ENCODE assay signal across 8 cellular contexts in the genomic region with DNA sequence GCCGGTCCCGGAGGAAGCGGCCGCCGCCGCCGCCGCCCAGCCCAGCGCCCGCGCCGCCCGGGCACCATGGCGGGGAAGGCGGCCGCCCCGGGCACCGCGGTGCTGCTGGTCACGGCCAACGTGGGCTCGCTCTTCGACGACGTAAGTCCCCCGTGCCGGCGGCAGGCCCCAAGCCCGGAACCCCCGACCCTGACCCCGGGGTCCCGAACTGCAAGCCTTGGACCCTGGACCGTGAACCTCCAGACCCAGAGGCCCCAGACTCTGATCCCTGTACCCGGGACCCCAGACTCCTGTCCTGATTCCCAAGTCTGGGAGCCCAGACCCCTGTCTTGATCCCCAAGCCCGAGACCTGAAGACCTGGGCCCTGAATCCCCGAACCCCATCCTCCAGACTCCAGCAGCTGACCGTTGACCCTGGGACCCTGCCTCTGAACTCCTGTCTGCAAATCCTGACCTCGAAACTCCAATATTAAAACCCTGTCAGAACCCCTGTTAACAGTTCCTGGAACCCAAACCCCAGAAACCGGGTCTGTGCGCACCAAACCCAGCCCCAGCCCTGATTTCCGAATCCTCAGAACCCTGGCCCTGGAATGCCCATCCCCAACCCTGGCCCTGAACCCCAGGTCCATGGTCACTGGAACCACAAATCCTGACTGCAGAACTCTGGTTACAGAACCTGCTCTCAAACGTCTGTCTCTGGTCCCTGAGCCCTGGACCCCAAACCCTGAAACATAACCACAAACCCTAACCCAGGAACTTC. TPM values are rescaled to one million over a fixed set of nuclear protein-coding genes. Genes with fewer than 3 reads are reported as not detected.
A peak's percentile ranks its signal among the peaks of the same experiment; 100 is the strongest.
DNase-seq lines count a peak whose midpoint lies in the region; ATAC-seq and TF ChIP-seq lines count a peak whose summit lies in the region.

No MANE protein-coding gene starts in this region.

- H3K36me3 ChIP-seq in CD4-positive, alpha-beta memory T cell (ENCODE audit: insufficient read depth, low read length) = no peaks in the 10 kb centered on the region
- no peaks in the 10 kb centered on the region for H3K36me3 ChIP-seq in IMR-90 (ENCODE audit: control insufficient read depth, insufficient read depth, low read length)
- no peaks in the 10 kb centered on the region for H3K36me3 ChIP-seq in lung (ENCODE audit: control insufficient read depth in 2 of 2, insufficient read depth in 2 of 2, low read length in 2 of 2)
- no peaks in the 10 kb centered on the region for H3K36me3 ChIP-seq in upper lobe of left lung

- no peak for TF ChIP-seq EP300 in upper lobe of left lung (IDR thresholded peaks at IDR 0.05)

- peak overlapping the region; percentile 80 for H3K9ac ChIP-seq in IMR-90 (ENCODE audit: low read depth, low read length)

- H2BK5ac ChIP-seq in IMR-90 (ENCODE audit: low read depth, low read length, poor library complexity, severe bottlenecking) = no peak overlapping the region

- H3K4ac ChIP-seq in IMR-90 (ENCODE audit: low read depth, low read length) = peak overlapping the region; percentile 19

- peak overlapping the region; percentile 80 for H3K14ac ChIP-seq in IMR-90 (replicated peaks; ENCODE audit: low read depth, low read length)

- CTCF ChIA-PET in CD4-positive, alpha-beta memory T cell (lab: Charles Lee; ENCODE audit: partially characterized antibody) = interaction anchor here (1.3 kb wide), 1 partner anchor 20 kb away, joined by 3 read pairs; no protein-coding TSS in a partner anchor
- CTCF ChIA-PET in IMR-90 (lab: Yijun Ruan, JAX) = no interaction called here

- H2AFZ ChIP-seq in IMR-90 (replicated peaks; ENCODE audit: low read length, poor library complexity) = peak overlapping the region; percentile 83

- dilution Hi-C loops in IMR-90 (cut with HindIII; ENCODE audit: low sequenced_read_pairs, unreplicated experiment) = no loop called here

- peak overlapping the region in 1 of 2 experiments; percentile 1; a peak in 1 of 4 replicates for H4K8ac ChIP-seq in IMR-90 (ENCODE audit: low read depth in 2 of 2, low read length in 2 of 2)

- in situ Hi-C loops in IMR-90 (cut with MboI; ENCODE audit: low sequenced_read_pairs) = no loop called here

- peak overlapping the region; percentile 94 for H2AK9ac ChIP-seq in IMR-90 (replicated peaks; ENCODE audit: low read depth, low read length, poor library complexity)

- H3K18ac ChIP-seq in IMR-90 (ENCODE audit: low read depth, low read length) = no peak overlapping the region

- POLR2A ChIA-PET in CD4-positive, alpha-beta memory T cell (lab: Charles Lee; ENCODE audit: partially characterized antibody) = interaction anchor here (1.4 to 2.2 kb wide), 4 partner anchors 13 to 56 kb away, joined by 3 to 7 read pairs (median 6); no protein-coding TSS in a partner anchor
- POLR2A ChIA-PET in IMR-90 (lab: Charles Lee; ENCODE audit: unreplicated experiment) = no interaction called here

- H2BK120ac ChIP-seq in IMR-90 (ENCODE audit: low read depth, low read length) = peak overlapping the region; percentile 32; the same call in 1 of the 2 replicates

- H4K5ac ChIP-seq in IMR-90 (ENCODE audit: low read depth, low read length) = no peak overlapping the region

- TF ChIP-seq POLR2A in IMR-90 (IDR thresholded peaks at IDR 0.05; ENCODE audit: low read depth, low read length) = no peak
- no peak for TF ChIP-seq POLR2A in upper lobe of left lung (IDR thresholded peaks at IDR 0.05)

- no peak for DNase-seq in CD4-positive, alpha-beta memory T cell
- no peak for DNase-seq in IMR-90
- peak; percentile 12 for DNase-seq in central memory CD4-positive, alpha-beta T cell
- DNase-seq in lung (ENCODE audit: low spot score) = no peak
- DNase-seq in upper lobe of left lung = peak in 1 of 2 donors; percentile 22
- DNase-seq in A172 (ENCODE audit: low spot score) = no peak
- no peak for DNase-seq in NCI-H446 (lab: John Stamatoyannopoulos, UW)
- no peak for DNase-seq in stimulated activated CD4-positive, alpha-beta T cell treated with anti-CD3 and anti-CD28 coated beads, Interleukin-2, amount 100 ng/mL, for 48 hours

- H3K9me1 ChIP-seq in IMR-90 (ENCODE audit: insufficient read depth, low read length) = peaks cover 21% of the 10 kb centered on the region

- peaks cover 49% of the 10 kb centered on the region for H4K20me1 ChIP-seq in IMR-90 (ENCODE audit: insufficient read depth, low read length)

- peak overlapping the region; percentile 90 for H3K23ac ChIP-seq in IMR-90 (ENCODE audit: low read depth, low read length)

- H3K36me3 Mint-ChIP-seq in CD4-positive, alpha-beta memory T cell = peaks cover 3% of the 10 kb centered on the region in 2 donors

- H2AK5ac ChIP-seq in IMR-90 (ENCODE audit: low read depth, low read length) = peak overlapping the region; percentile 82

- no peak overlapping the region for H2BK20ac ChIP-seq in IMR-90 (ENCODE audit: low read depth, low read length)

- H3K27me3 ChIP-seq in CD4-positive, alpha-beta memory T cell (ENCODE audit: insufficient read depth, low read length) = no peaks in the 10 kb centered on the region
- H3K27me3 ChIP-seq in IMR-90 (ENCODE audit: control insufficient read depth, insufficient read depth, low read length) (no peaks in the 10 kb centered on the region), lung (ENCODE audit: control insufficient read depth, insufficient read depth) (no peaks in the 10 kb centered on the region), upper lobe of left lung (no peaks in the 10 kb centered on the region)

- no peak overlapping the region for H2BK15ac ChIP-seq in IMR-90 (ENCODE audit: low read depth, low read length)

- H4K91ac ChIP-seq in IMR-90 (ENCODE audit: insufficient read depth, low read depth, low read length) = peak overlapping the region; percentile 19; the same call in 1 of the 2 replicates

- peak overlapping the region; percentile 74 to 97 (median 94) for H3K27ac Mint-ChIP-seq in CD4-positive, alpha-beta memory T cell

- intact Hi-C loops in CD4-positive, alpha-beta memory T cell (cut with micrococcal nuclease) = loop anchor here (5.0 kb wide), 1 partner anchor 556 kb away; the partner anchor contains the start of gene BNIP3
- intact Hi-C loops in IMR-90 (cut with micrococcal nuclease) = loop anchor here (5.0 kb wide), 1 partner anchor 39 kb away; no protein-coding TSS in a partner anchor

- peaks cover 25 to 87% of the 10 kb centered on the region in 2 experiments for H3K79me1 ChIP-seq in IMR-90 (ENCODE audit: low read depth in 1 of 2, low read length in 2 of 2)

- WGBS in IMR-90 (ENCODE audit: extremely low coverage in 2 of 2, insufficient read length in 1 of 2), 2 experiments = 9% methylated on average over 35 of the region's 42 CpGs; no CpG with 5 or more reads in 1 of the 2 experiments
- 7 to 11% methylated on average over 29 to 42 of the region's 42 CpGs for WGBS in lung, 2 donors
- 0 to 17% methylated on average over 1 to 10 of the region's 42 CpGs for WGBS in upper lobe of left lung, 2 donors

- peak overlapping the region; percentile 47 to 53 for H3K4me3 ChIP-seq in CD4-positive, alpha-beta memory T cell (ENCODE audit: low read length in 2 of 2)
- H3K4me3 ChIP-seq in IMR-90 (ENCODE audit: insufficient read depth, low read depth, low read length) (peak overlapping the region; percentile 64), lung (peak overlapping the region; percentile 61), upper lobe of left lung (peak overlapping the region; percentile 67 to 71 (median 68))

- no peak overlapping the region for H3K56ac ChIP-seq in IMR-90 (ENCODE audit: extremely low read depth, insufficient read depth, low read length)

- peak overlapping the region; percentile 74 to 92 (median 88) for H3K4me3 Mint-ChIP-seq in CD4-positive, alpha-beta memory T cell

- no peaks in the 10 kb centered on the region for H3K27me3 Mint-ChIP-seq in CD4-positive, alpha-beta memory T cell

- H3K4me1 Mint-ChIP-seq in CD4-positive, alpha-beta memory T cell = peaks cover 29 to 62% (median 43%) of the 10 kb centered on the region in 4 donors

- peaks cover 38% of the 10 kb centered on the region for H3K4me1 ChIP-seq in CD4-positive, alpha-beta memory T cell (ENCODE audit: insufficient read depth, low read length)
- peaks cover 25% of the 10 kb centered on the region for H3K4me1 ChIP-seq in IMR-90 (ENCODE audit: control insufficient read depth, insufficient read depth, low read length)
- peaks cover 4 to 38% of the 10 kb centered on the region in 2 donors for H3K4me1 ChIP-seq in lung (ENCODE audit: control insufficient read depth in 2 of 2, insufficient read depth in 2 of 2, low read length in 2 of 2)
- H3K4me1 ChIP-seq in upper lobe of left lung = peaks cover 57 to 74% (median 66%) of the 10 kb centered on the region in 4 donors

- no peaks in the 10 kb centered on the region for H3K9me3 Mint-ChIP-seq in CD4-positive, alpha-beta memory T cell

- ATAC-seq in IMR-90 (ENCODE audit: low read depth) (peak; percentile 1; the same call in 1 of the 2 replicates), lung (ENCODE audit: insufficient read depth, low FRiP score) (no peak), upper lobe of left lung (ENCODE audit: low FRiP score in 2 of 2) (no peak)

- H3K4me2 ChIP-seq in IMR-90 (ENCODE audit: low read depth, low read length) = peak overlapping the region; percentile 95

- TF ChIP-seq CTCF in IMR-90 (conservative IDR thresholded peaks at IDR 0.05; ENCODE audit: low read depth, low read length) (no peak), lung (IDR thresholded peaks at IDR 0.05; ENCODE audit: control extremely low read depth, extremely low read depth) (no peak), upper lobe of left lung (IDR thresholded peaks at IDR 0.05) (no peak)

- no peaks in the 10 kb centered on the region for H3K9me3 ChIP-seq in CD4-positive, alpha-beta memory T cell (ENCODE audit: control insufficient read depth in 1 of 2, low read length in 2 of 2)
- H3K9me3 ChIP-seq in IMR-90 (ENCODE audit: control insufficient read depth, insufficient read depth, low read length) (no peaks in the 10 kb centered on the region), lung (ENCODE audit: control insufficient read depth in 2 of 2, insufficient read depth in 1 of 2, low read length in 1 of 2) (no peaks in the 10 kb centered on the region), upper lobe of left lung (no peaks in the 10 kb centered on the region)

- H3K27ac ChIP-seq in CD4-positive, alpha-beta memory T cell (ENCODE audit: low read depth, low read length) = peak overlapping the region; percentile 66
- H3K27ac ChIP-seq in IMR-90 (ENCODE audit: insufficient read depth, low read length) = peak overlapping the region; percentile 55
- peak overlapping the region; percentile 76 to 82 for H3K27ac ChIP-seq in lung (ENCODE audit: low read depth in 1 of 2, low read length in 1 of 2)
- peak overlapping the region; percentile 76 to 93 (median 88) for H3K27ac ChIP-seq in upper lobe of left lung

- BruUV-seq in IMR-90 (replicated peaks; lab: Mats Ljungman, UMichigan) = no TSS peak

- no peak for TF ChIP-seq RAD21 in IMR-90 (IDR thresholded peaks at IDR 0.05; ENCODE audit: low read length)

RNA-seq across cellular contexts. Expression of gene INPP5A, which starts 0.6 kb away (rescaled TPM):
- total RNA-seq in CD4-positive, alpha-beta memory T cell = 10 to 100 TPM; 18.9 to 19.3 TPM
- polyA plus RNA-seq in CD4-positive, alpha-beta memory T cell = 1 to 10 TPM in 1 of 2 donors, under 1 TPM in 1; 0.61 to 2.7 TPM
- total RNA-seq in IMR-90 (2012; rRNA removed) = 31.7 and 36.7 TPM in 2 replicates
- 20.6 and 21.4 TPM in 2 replicates for polyA plus RNA-seq in IMR-90 (2012; rRNA removed)
- polyA plus RNA-seq in IMR-90 (2012; cell fraction: cytosol; rRNA removed) = 15.9 and 20.4 TPM in 2 replicates
- polyA plus RNA-seq in IMR-90 (2012; cell fraction: nucleus; rRNA removed; ENCODE audit: low replicate concordance) = 12.2 and 16.8 TPM in 2 replicates
- total RNA-seq in lung = 10 to 100 TPM; 37.0 to 39.9 TPM
- 10 to 100 TPM; 12.4 to 19.3 TPM for polyA plus RNA-seq in lung
- total RNA-seq in upper lobe of left lung = 10 to 100 TPM; 28.6 to 81.7 (median 44.8) TPM
- total RNA-seq in A172 (2014; rRNA removed; shearing (Covaris generic)) = 13.1 and 15.7 TPM in 2 replicates
